1 cellular context compared by ENCODE assay signal in the genomic region with DNA sequence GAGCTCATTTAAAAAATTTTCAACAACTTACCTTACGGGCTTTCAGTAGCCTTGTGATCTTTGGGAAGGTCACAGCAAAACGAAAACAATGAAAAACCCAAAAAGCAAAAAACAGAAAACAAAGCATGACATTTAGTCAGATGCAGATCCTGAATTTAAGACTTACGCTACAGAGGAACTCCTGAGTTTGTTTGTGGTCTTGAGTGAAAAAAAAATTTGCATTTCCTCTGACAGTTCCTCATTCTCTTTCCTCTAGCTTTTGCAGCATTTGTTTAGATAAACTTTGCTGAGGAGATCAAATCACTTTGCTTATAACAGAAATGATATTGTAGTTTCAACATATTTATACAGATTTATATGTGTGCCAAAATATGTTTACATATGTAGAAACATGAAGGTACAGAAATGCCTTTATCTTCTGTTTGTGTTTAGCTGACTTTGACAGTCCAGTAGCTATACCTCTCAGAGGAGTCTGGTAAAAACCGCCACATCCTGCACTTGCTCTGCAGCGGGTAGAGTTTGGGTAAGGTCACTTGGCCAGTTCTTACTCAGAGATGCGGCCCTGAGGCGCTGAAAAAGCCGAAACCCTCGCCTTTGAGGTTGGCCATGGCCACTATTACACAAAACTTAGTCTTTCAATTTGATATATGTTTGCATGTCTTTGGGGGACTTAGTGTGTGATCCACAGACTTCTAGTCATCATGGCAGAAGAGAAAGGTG.
TF ChIP-seq lines count a peak whose summit lies in the region.

No MANE protein-coding gene starts in this region.

TF ChIP-seq in WTC11, 78 proteins besides CTCF, POLR2A, EP300 and RAD21 (continued from another document):
- TF ChIP-seq, protein P1, sequence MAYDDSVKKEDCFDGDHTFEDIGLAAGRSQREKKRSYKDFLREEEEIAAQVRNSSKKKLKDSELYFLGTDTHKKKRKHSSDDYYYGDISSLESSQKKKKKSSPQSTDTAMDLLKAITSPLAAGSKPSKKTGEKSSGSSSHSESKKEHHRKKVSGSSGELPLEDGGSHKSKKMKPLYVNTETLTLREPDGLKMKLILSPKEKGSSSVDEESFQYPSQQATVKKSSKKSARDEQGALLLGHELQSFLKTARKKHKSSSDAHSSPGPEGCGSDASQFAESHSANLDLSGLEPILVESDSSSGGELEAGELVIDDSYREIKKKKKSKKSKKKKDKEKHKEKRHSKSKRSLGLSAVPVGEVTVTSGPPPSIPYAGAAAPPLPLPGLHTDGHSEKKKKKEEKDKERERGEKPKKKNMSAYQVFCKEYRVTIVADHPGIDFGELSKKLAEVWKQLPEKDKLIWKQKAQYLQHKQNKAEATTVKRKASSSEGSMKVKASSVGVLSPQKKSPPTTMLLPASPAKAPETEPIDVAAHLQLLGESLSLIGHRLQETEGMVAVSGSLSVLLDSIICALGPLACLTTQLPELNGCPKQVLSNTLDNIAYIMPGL (CRISPR knock-in tag; IDR thresholded peaks at IDR 0.05) = no peak
- TF ChIP-seq MYBL2 (CRISPR knock-in tag; IDR thresholded peaks at IDR 0.05) = no peak
- no peak for TF ChIP-seq ZNF671 (CRISPR knock-in tag; IDR thresholded peaks at IDR 0.05)
- TF ChIP-seq ETV6 (CRISPR knock-in tag; IDR thresholded peaks at IDR 0.05) = no peak
- TF ChIP-seq, protein P2, sequence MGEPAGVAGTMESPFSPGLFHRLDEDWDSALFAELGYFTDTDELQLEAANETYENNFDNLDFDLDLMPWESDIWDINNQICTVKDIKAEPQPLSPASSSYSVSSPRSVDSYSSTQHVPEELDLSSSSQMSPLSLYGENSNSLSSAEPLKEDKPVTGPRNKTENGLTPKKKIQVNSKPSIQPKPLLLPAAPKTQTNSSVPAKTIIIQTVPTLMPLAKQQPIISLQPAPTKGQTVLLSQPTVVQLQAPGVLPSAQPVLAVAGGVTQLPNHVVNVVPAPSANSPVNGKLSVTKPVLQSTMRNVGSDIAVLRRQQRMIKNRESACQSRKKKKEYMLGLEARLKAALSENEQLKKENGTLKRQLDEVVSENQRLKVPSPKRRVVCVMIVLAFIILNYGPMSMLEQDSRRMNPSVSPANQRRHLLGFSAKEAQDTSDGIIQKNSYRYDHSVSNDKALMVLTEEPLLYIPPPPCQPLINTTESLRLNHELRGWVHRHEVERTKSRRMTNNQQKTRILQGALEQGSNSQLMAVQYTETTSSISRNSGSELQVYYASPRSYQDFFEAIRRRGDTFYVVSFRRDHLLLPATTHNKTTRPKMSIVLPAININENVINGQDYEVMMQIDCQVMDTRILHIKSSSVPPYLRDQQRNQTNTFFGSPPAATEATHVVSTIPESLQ (CRISPR knock-in tag; IDR thresholded peaks at IDR 0.05) = no peak
- TF ChIP-seq, protein P3, sequence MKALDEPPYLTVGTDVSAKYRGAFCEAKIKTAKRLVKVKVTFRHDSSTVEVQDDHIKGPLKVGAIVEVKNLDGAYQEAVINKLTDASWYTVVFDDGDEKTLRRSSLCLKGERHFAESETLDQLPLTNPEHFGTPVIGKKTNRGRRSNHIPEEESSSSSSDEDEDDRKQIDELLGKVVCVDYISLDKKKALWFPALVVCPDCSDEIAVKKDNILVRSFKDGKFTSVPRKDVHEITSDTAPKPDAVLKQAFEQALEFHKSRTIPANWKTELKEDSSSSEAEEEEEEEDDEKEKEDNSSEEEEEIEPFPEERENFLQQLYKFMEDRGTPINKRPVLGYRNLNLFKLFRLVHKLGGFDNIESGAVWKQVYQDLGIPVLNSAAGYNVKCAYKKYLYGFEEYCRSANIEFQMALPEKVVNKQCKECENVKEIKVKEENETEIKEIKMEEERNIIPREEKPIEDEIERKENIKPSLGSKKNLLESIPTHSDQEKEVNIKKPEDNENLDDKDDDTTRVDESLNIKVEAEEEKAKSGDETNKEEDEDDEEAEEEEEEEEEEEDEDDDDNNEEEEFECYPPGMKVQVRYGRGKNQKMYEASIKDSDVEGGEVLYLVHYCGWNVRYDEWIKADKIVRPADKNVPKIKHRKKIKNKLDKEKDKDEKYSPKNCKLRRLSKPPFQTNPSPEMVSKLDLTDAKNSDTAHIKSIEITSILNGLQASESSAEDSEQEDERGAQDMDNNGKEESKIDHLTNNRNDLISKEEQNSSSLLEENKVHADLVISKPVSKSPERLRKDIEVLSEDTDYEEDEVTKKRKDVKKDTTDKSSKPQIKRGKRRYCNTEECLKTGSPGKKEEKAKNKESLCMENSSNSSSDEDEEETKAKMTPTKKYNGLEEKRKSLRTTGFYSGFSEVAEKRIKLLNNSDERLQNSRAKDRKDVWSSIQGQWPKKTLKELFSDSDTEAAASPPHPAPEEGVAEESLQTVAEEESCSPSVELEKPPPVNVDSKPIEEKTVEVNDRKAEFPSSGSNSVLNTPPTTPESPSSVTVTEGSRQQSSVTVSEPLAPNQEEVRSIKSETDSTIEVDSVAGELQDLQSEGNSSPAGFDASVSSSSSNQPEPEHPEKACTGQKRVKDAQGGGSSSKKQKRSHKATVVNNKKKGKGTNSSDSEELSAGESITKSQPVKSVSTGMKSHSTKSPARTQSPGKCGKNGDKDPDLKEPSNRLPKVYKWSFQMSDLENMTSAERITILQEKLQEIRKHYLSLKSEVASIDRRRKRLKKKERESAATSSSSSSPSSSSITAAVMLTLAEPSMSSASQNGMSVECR (CRISPR knock-in tag; IDR thresholded peaks at IDR 0.05; ENCODE audit: borderline replicate concordance) = no peak
